1 cellular context compared by ENCODE assay signal in genomic region chr4:665381-665750, GRCh38.
TF ChIP-seq lines count a peak whose summit lies in the region.

No MANE protein-coding gene starts in this region.

TF ChIP-seq in HepG2, 621 proteins besides CTCF, POLR2A, EP300 and RAD21:
- TF ChIP-seq KDM3A (CRISPR knock-in tag; IDR thresholded peaks at IDR 0.05; ENCODE audit: low read depth), result no peak
- TF ChIP-seq REXO4 (CRISPR knock-in tag; IDR thresholded peaks at IDR 0.05; ENCODE audit: borderline replicate concordance), result no peak
- TF ChIP-seq ATF7 (IDR thresholded peaks at IDR 0.05), result 0 out of 2 replicates have a peak, but pooled peaks have one; percentile 42
- no peak for TF ChIP-seq ATF7 (CRISPR knock-in tag; IDR thresholded peaks at IDR 0.05)
